Comparison of ENCODE assay signal across 17 cellular contexts in genomic region chr6:119034827-119035458, GRCh38. TPM values are rescaled to one million over a fixed set of nuclear protein-coding genes. Genes with fewer than 3 reads are reported as not detected.
A peak's percentile ranks its signal among the peaks of the same experiment; 100 is the strongest.
DNase-seq lines count a peak whose midpoint lies in the region; ATAC-seq lines count a peak whose summit lies in the region.
"Had no signal": no experiment of that assay in that cellular context is flagged by ENCODE, and none has a peak within 500 bp of the region (broad histone marks: within the 10 kb centered on the region; RNA-seq: fewer than 3 reads in every experiment).

No MANE protein-coding gene starts in this region.

- DNase-seq in DMS 273 (lab: John Stamatoyannopoulos, UW; ENCODE audit: unreplicated experiment) (peak; percentile 74), SJCRH30 (peak; percentile 70 to 83), left cardiac atrium (no peak), midbrain (lab: John Stamatoyannopoulos, UW) (peak; percentile 9), NCI-H1105 (lab: John Stamatoyannopoulos, UW) (no peak), SK-N-DZ (ENCODE audit: low spot score) (no peak)
- DNase-seq: activated T-cell treated with anti-CD3 and anti-CD28 coated beads, Interleukin-2, amount 50 U/mL, for 4 hours; CD4-positive, alpha-beta memory T cell; NCI-H2081; nephron progenitor cell; stimulated activated CD4-positive, alpha-beta T cell treated with anti-CD3 and anti-CD28 coated beads, Interleukin-2, amount 100 ng/mL, for 48 hours; stimulated activated CD8-positive, alpha-beta memory T cell treated with anti-CD3 and anti-CD28 coated beads, Interleukin-4, amount 100 ng/mL, for 48 hours; T1000; testis had no signal

- intact Hi-C loops in left cardiac atrium (cut with DNase I): no loop called here

- ATAC-seq in left cardiac atrium: peak; percentile 48 to 74
- no peak for ATAC-seq in HG03097 (IDR thresholded peaks at IDR 0.05; ENCODE audit: low FRiP score, unreplicated experiment)
- no peak for ATAC-seq in GM21515 (IDR thresholded peaks at IDR 0.05; ENCODE audit: unreplicated experiment)
- ATAC-seq: activated T-cell treated with anti-CD3 and anti-CD28 coated beads, Interleukin-2, amount 50 U/mL, for 4 hours had no signal

- H3K27ac ChIP-seq in SJCRH30: peak overlapping the region; percentile 98
- H3K27ac ChIP-seq: HL-60, testis had no signal

- peaks cover 34% of the 10 kb centered on the region for H3K4me1 ChIP-seq in SJCRH30
- H3K4me1 ChIP-seq: testis had no signal

- no peaks in the 10 kb centered on the region for H3K36me3 ChIP-seq in SJCRH30

- H3K4me3 ChIP-seq in SJCRH30: peak overlapping the region; percentile 40
- H3K4me3 ChIP-seq: testis had no signal

- H3K27me3 ChIP-seq in SJCRH30: no peaks in the 10 kb centered on the region
- H3K27me3 ChIP-seq: testis had no signal

- H3K9me3 ChIP-seq in SJCRH30 (replicated peaks): no peaks in the 10 kb centered on the region
- H3K9me3 ChIP-seq: testis had no signal

RNA-seq across cellular contexts. Expression of gene FAM184A, which starts 43.5 kb away (rescaled TPM):
- 8.9 and 11.3 TPM in 2 replicates for total RNA-seq in SJCRH30 (2014; rRNA removed; shearing (Covaris generic))
- 1 to 10 TPM; 2.2 to 3.9 TPM for total RNA-seq in left cardiac atrium
- 39.9 and 40.4 TPM in 2 replicates for polyA plus RNA-seq in SK-N-DZ (2014; cell fraction: cytosol; rRNA removed)
- 61.1 and 73.1 TPM in 2 replicates for polyA plus RNA-seq in SK-N-DZ (2014; cell fraction: nucleus; rRNA removed)

Comparison
In these comparisons a context has a peak if more than half of its experiments do, and no peak if none do; other contexts are left out.
1. DNase-seq: peak in DMS 273 (single experiment), SJCRH30 (2 of 2) and midbrain (single experiment); none in left cardiac atrium (single experiment), NCI-H1105 (single experiment) and SK-N-DZ (single experiment).
2. ATAC-seq: peak in left cardiac atrium (2 of 2); none in HG03097 (single experiment) and GM21515 (single experiment).